In genomic region chr3:185763347-185764010, GRCh38 we compare ENCODE assay signal across 22 cellular contexts.
A peak's percentile ranks its signal among the peaks of the same experiment; 100 is the strongest.
DNase-seq lines count a peak whose midpoint lies in the region; ATAC-seq, FAIRE-seq and TF ChIP-seq lines count a peak whose summit lies in the region.
"Had no signal": no experiment of that assay in that cellular context is flagged by ENCODE, and none has a peak within 500 bp of the region (broad histone marks: within the 10 kb centered on the region; RNA-seq: fewer than 3 reads in every experiment).

No MANE protein-coding gene starts in this region.

- H3K36me3 ChIP-seq in astrocyte (ENCODE audit: insufficient read depth, low read length) (no peaks in the 10 kb centered on the region), hepatocyte (replicated peaks; ENCODE audit: insufficient read depth, low read depth) (no peaks in the 10 kb centered on the region)
- H3K36me3 ChIP-seq: gastrocnemius medialis, prostate gland had no signal

- no peaks in the 10 kb centered on the region for H3K9me2 ChIP-seq in hepatocyte (replicated peaks; ENCODE audit: insufficient read depth)

- no peak for FAIRE-seq in astrocyte (lab: Jason Lieb, UNC)

- H4K20me1 ChIP-seq in astrocyte (ENCODE audit: insufficient read depth, low read length) (peaks cover 86% of the 10 kb centered on the region), hepatocyte (ENCODE audit: insufficient read depth, poor library complexity, severe bottlenecking) (peaks cover 100% of the 10 kb centered on the region)

- no peaks in the 10 kb centered on the region for H3K9me3 Mint-ChIP-seq in HFFc6
- peaks cover 4% of the 10 kb centered on the region for H3K9me3 Mint-ChIP-seq in astrocyte (ENCODE audit: unreplicated experiment)
- H3K9me3 Mint-ChIP-seq in type B pancreatic cell: no peaks in the 10 kb centered on the region
- H3K9me3 Mint-ChIP-seq in activated CD8-positive, alpha-beta T cell treated with anti-CD3 and anti-CD28 coated beads, Interleukin-2, amount 10 ng/mL, durations not matched to agents 7 days and 5 days (ENCODE audit: insufficient read depth): no peaks in the 10 kb centered on the region
- H3K9me3 Mint-ChIP-seq: natural killer cell treated with Interleukin-12 subunit alpha and Interleukin-12 subunit beta and Interleukin-15 and Interleukin-18, amount 100 ng/mL, for 72 hours; stimulated activated naive B cell treated with anti-CD40 and anti-IgM and Interleukin-4, amounts not matched to agents 10 μg/mL and 1 μg/mL and 100 μg/mL, for 72 hours had no signal

- H3K79me2 ChIP-seq in astrocyte (ENCODE audit: insufficient read depth, low read length) (peaks cover 97% of the 10 kb centered on the region), hepatocyte (peaks cover 100% of the 10 kb centered on the region)

- H3K4me1 ChIP-seq in astrocyte (ENCODE audit: insufficient read depth, low read length) (peaks cover 28% of the 10 kb centered on the region), hepatocyte (ENCODE audit: insufficient read depth) (peaks cover 71% of the 10 kb centered on the region)
- H3K4me1 ChIP-seq: prostate gland had no signal

- WGBS in hepatocyte (ENCODE audit: low lambda C conversion rate, missing lambda C conversion rate): 54% methylated on average over 4 of the region's 4 CpGs

- peak overlapping the region; percentile 23; the same call in 1 of the 2 replicates for H3K4me3 Mint-ChIP-seq in HFFc6
- H3K4me3 Mint-ChIP-seq in astrocyte (ENCODE audit: unreplicated experiment): peak overlapping the region; percentile 3
- H3K4me3 Mint-ChIP-seq in type B pancreatic cell: peak overlapping the region; percentile 40
- H3K4me3 Mint-ChIP-seq in activated CD8-positive, alpha-beta T cell treated with anti-CD3 and anti-CD28 coated beads, Interleukin-2, amount 10 ng/mL, durations not matched to agents 7 days and 5 days: no peak overlapping the region
- H3K4me3 Mint-ChIP-seq: activated CD4-positive, alpha-beta T cell treated with anti-CD3 and anti-CD28 coated beads for 36 hours; activated naive CD8-positive, alpha-beta T cell; natural killer cell treated with Interleukin-12 subunit alpha and Interleukin-12 subunit beta and Interleukin-15 and Interleukin-18, amount 100 ng/mL, for 72 hours; stimulated activated naive B cell treated with anti-CD40 and anti-IgM and Interleukin-4, amounts not matched to agents 10 μg/mL and 1 μg/mL and 100 μg/mL, for 72 hours had no signal

- H3K36me3 Mint-ChIP-seq in HFFc6 (ENCODE audit: low read depth): no peaks in the 10 kb centered on the region
- H3K36me3 Mint-ChIP-seq in astrocyte (ENCODE audit: low read depth, unreplicated experiment): peaks cover 3% of the 10 kb centered on the region
- no peaks in the 10 kb centered on the region for H3K36me3 Mint-ChIP-seq in type B pancreatic cell
- no peaks in the 10 kb centered on the region for H3K36me3 Mint-ChIP-seq in activated CD8-positive, alpha-beta T cell treated with anti-CD3 and anti-CD28 coated beads, Interleukin-2, amount 10 ng/mL, durations not matched to agents 7 days and 5 days (ENCODE audit: low read depth)
- H3K36me3 Mint-ChIP-seq: activated naive CD8-positive, alpha-beta T cell; natural killer cell treated with Interleukin-12 subunit alpha and Interleukin-12 subunit beta and Interleukin-15 and Interleukin-18, amount 100 ng/mL, for 72 hours; stimulated activated naive B cell treated with anti-CD40 and anti-IgM and Interleukin-4, amounts not matched to agents 10 μg/mL and 1 μg/mL and 100 μg/mL, for 72 hours had no signal

- H3K4me3 ChIP-seq in astrocyte (ENCODE audit: insufficient read depth, low read depth, low read length) (no peak overlapping the region), hepatocyte (no peak overlapping the region)
- H3K4me3 ChIP-seq: gastrocnemius medialis, prostate gland had no signal

- no peak overlapping the region for H2AFZ ChIP-seq in astrocyte (ENCODE audit: low read depth, low read length)
- no peak overlapping the region for H2AFZ ChIP-seq in hepatocyte

- no peak for TF ChIP-seq CTCF in HFFc6 (IDR thresholded peaks at IDR 0.05)
- no peak for TF ChIP-seq CTCF in astrocyte (IDR thresholded peaks at IDR 0.05; ENCODE audit: insufficient read depth, low read depth, low read length)
- no peak for TF ChIP-seq CTCF in hepatocyte (IDR thresholded peaks at IDR 0.05; ENCODE audit: poor library complexity)
- no peak for TF ChIP-seq CTCF in type B pancreatic cell (conservative IDR thresholded peaks at IDR 0.05)

- H3K9ac ChIP-seq in astrocyte (ENCODE audit: low read length): no peak overlapping the region

- H3K4me2 ChIP-seq in astrocyte (ENCODE audit: low read length) (peak overlapping the region; percentile 18), hepatocyte (peak overlapping the region; percentile 1)

- CTCF ChIA-PET in activated CD8-positive, alpha-beta T cell treated with anti-CD3 and anti-CD28 coated beads, Interleukin-2, amount 10 ng/mL, durations not matched to agents 7 days and 5 days (lab: Charles Lee): interaction anchor here (1.3 to 3.7 kb wide), 3 partner anchors 86 to 103 kb away, joined by 3 to 21 read pairs (median 3); no protein-coding TSS in a partner anchor

- H3K27me3 ChIP-seq in astrocyte (ENCODE audit: insufficient read depth, low read length) (no peaks in the 10 kb centered on the region), hepatocyte (no peaks in the 10 kb centered on the region)
- H3K27me3 ChIP-seq: gastrocnemius medialis had no signal

- H3K27ac Mint-ChIP-seq in HFFc6: peak overlapping the region; percentile 81
- peak overlapping the region; percentile 50 for H3K27ac Mint-ChIP-seq in astrocyte (ENCODE audit: unreplicated experiment)
- H3K27ac Mint-ChIP-seq in type B pancreatic cell: peak overlapping the region; percentile 62
- no peak overlapping the region for H3K27ac Mint-ChIP-seq in activated CD8-positive, alpha-beta T cell treated with anti-CD3 and anti-CD28 coated beads, Interleukin-2, amount 10 ng/mL, durations not matched to agents 7 days and 5 days
- H3K27ac Mint-ChIP-seq: activated CD4-positive, alpha-beta T cell treated with anti-CD3 and anti-CD28 coated beads for 36 hours; activated naive CD8-positive, alpha-beta T cell; natural killer cell treated with Interleukin-12 subunit alpha and Interleukin-12 subunit beta and Interleukin-15 and Interleukin-18, amount 100 ng/mL, for 72 hours; stimulated activated naive B cell treated with anti-CD40 and anti-IgM and Interleukin-4, amounts not matched to agents 10 μg/mL and 1 μg/mL and 100 μg/mL, for 72 hours had no signal

- POLR2A ChIA-PET in activated CD8-positive, alpha-beta T cell treated with anti-CD3 and anti-CD28 coated beads, Interleukin-2, amount 10 ng/mL, durations not matched to agents 7 days and 5 days (lab: Charles Lee): no interaction called here

- DNase-seq in HFFc6: peak; percentile 12
- DNase-seq in astrocyte (ENCODE audit: low read depth): no peak
- DNase-seq in hepatocyte (ENCODE audit: low spot score): no peak
- no peak for DNase-seq in type B pancreatic cell (ENCODE audit: extremely low spot score, unreplicated experiment)
- no peak for DNase-seq in activated CD8-positive, alpha-beta T cell treated with anti-CD3 and anti-CD28 coated beads, Interleukin-2, amount 10 ng/mL, durations not matched to agents 7 days and 5 days
- no peak for DNase-seq in hepatic stellate cell (ENCODE audit: low spot score)
- no peak for DNase-seq in T-helper 2 cell
- DNase-seq: activated CD4-positive, alpha-beta T cell treated with anti-CD3 and anti-CD28 coated beads for 36 hours; AML-193; cortex of kidney; DMS79 treated with DMSO at 0.1 percent for 48 hours; gastrocnemius medialis; midbrain; MM.1S; NCI-H2171 treated with DMSO at 0.1 percent for 48 hours; NCI-H69; stimulated activated CD4-positive, alpha-beta T cell treated with anti-CD3 and anti-CD28 coated beads, Interleukin-2, amount 100 ng/mL, for 24 hours; stimulated activated naive B cell treated with anti-CD40 and anti-IgM and Interleukin-4, amounts not matched to agents 10 μg/mL and 1 μg/mL and 100 μg/mL, for 72 hours had no signal

- no peak for ATAC-seq in HG02973 (IDR thresholded peaks at IDR 0.05; ENCODE audit: unreplicated experiment)
- ATAC-seq in activated CD8-positive, alpha-beta T cell treated with anti-CD3 and anti-CD28 coated beads, Interleukin-2, amount 10 ng/mL, durations not matched to agents 7 days and 5 days: no peak
- ATAC-seq: activated CD4-positive, alpha-beta T cell treated with anti-CD3 and anti-CD28 coated beads for 36 hours; gastrocnemius medialis; natural killer cell treated with Interleukin-12 subunit alpha and Interleukin-12 subunit beta and Interleukin-15 and Interleukin-18, amount 100 ng/mL, for 72 hours; stimulated activated naive B cell treated with anti-CD40 and anti-IgM and Interleukin-4, amounts not matched to agents 10 μg/mL and 1 μg/mL and 100 μg/mL, for 72 hours had no signal

- H3K27ac ChIP-seq in astrocyte (ENCODE audit: low read depth, low read length): no peak overlapping the region
- H3K27ac ChIP-seq in hepatocyte: no peak overlapping the region
- H3K27ac ChIP-seq: gastrocnemius medialis, prostate gland had no signal

- peaks cover 94% of the 10 kb centered on the region for H3K4me1 Mint-ChIP-seq in HFFc6 (ENCODE audit: low read depth)
- peaks cover 70% of the 10 kb centered on the region for H3K4me1 Mint-ChIP-seq in astrocyte (ENCODE audit: low read depth, unreplicated experiment)
- H3K4me1 Mint-ChIP-seq in type B pancreatic cell (ENCODE audit: unreplicated experiment): peaks cover 64% of the 10 kb centered on the region
- H3K4me1 Mint-ChIP-seq in activated CD8-positive, alpha-beta T cell treated with anti-CD3 and anti-CD28 coated beads, Interleukin-2, amount 10 ng/mL, durations not matched to agents 7 days and 5 days (ENCODE audit: low read depth): peaks cover 3% of the 10 kb centered on the region
- H3K4me1 Mint-ChIP-seq: activated CD4-positive, alpha-beta T cell treated with anti-CD3 and anti-CD28 coated beads for 36 hours had no signal

- no peaks in the 10 kb centered on the region for H3K9me3 ChIP-seq in astrocyte (ENCODE audit: insufficient read depth, low read depth, low read length)
- no peaks in the 10 kb centered on the region for H3K9me3 ChIP-seq in hepatocyte (ENCODE audit: low read depth)
- H3K9me3 ChIP-seq: gastrocnemius medialis, prostate gland had no signal

- H3K27me3 Mint-ChIP-seq in HFFc6 (ENCODE audit: insufficient read depth) (peaks cover 4% of the 10 kb centered on the region; the same call in 1 of the 2 replicates), astrocyte (ENCODE audit: low read depth, unreplicated experiment) (no peaks in the 10 kb centered on the region), type B pancreatic cell (no peaks in the 10 kb centered on the region)
- H3K27me3 Mint-ChIP-seq in activated CD8-positive, alpha-beta T cell treated with anti-CD3 and anti-CD28 coated beads, Interleukin-2, amount 10 ng/mL, durations not matched to agents 7 days and 5 days (ENCODE audit: low read depth): peaks cover 50% of the 10 kb centered on the region
